ENCODE assay signal across 20 cellular contexts in genomic region chr5:54991446-54991845, GRCh38. TPM values are rescaled to one million over a fixed set of nuclear protein-coding genes. Genes with fewer than 3 reads are reported as not detected.
"Had no signal": no experiment of that assay in that cellular context is flagged by ENCODE, and none has a peak within 500 bp of the region (broad histone marks: within the 10 kb centered on the region; RNA-seq: fewer than 3 reads in every experiment).

No MANE protein-coding gene starts in this region.

- H2AFZ ChIP-seq: hepatocyte had no signal

- H3K4me2 ChIP-seq: hepatocyte had no signal

- H3K4me3 ChIP-seq: dorsolateral prefrontal cortex, hepatocyte, mucosa of descending colon, right atrium auricular region, suprapubic skin had no signal

- H3K9me3 ChIP-seq: mucosa of descending colon, right atrium auricular region, suprapubic skin had no signal

- H3K27ac ChIP-seq: dorsolateral prefrontal cortex, hepatocyte, right atrium auricular region, suprapubic skin had no signal

- DNase-seq: activated CD4-positive, alpha-beta T cell treated with anti-CD3 and anti-CD28 coated beads, Interleukin-2, amount 50 U/mL, for 4 hours; activated naive CD4-positive, alpha-beta T cell treated with anti-CD3 and anti-CD28 coated beads, Interleukin-2, amount 10 ng/mL, durations not matched to agents 7 days and 5 days; activated T-cell treated with anti-CD3 and anti-CD28 coated beads, Interleukin-2, amount 50 U/mL, for 24 hours; dorsolateral prefrontal cortex; endodermal cell; islet precursor cell; mucosa of descending colon; nephron progenitor cell; occipital lobe; small intestine; stimulated activated CD4-positive, alpha-beta T cell treated with anti-CD3 and anti-CD28 coated beads, Interleukin-4, amount 100 ng/mL, for 4 hours; stimulated activated CD8-positive, alpha-beta memory T cell treated with anti-CD3 and anti-CD28 coated beads, Interleukin-4, amount 100 ng/mL, for 48 hours; stimulated activated naive CD8-positive, alpha-beta T cell treated with anti-CD3 and anti-CD28 coated beads, Interleukin-15, Interleukin-2, amounts not matched to agents 100 U/mL and 50 U/mL, for 24 hours; T-helper 9 cell had no signal

- H3K36me3 ChIP-seq: right atrium auricular region, suprapubic skin had no signal

- H3K4me1 ChIP-seq: right atrium auricular region, suprapubic skin had no signal

- ATAC-seq: activated CD4-positive, CD25-positive, alpha-beta regulatory T cell treated with anti-CD3 and anti-CD28 coated beads, Interleukin-2, amount 50 U/mL, for 24 hours; mucosa of descending colon; stimulated activated naive CD8-positive, alpha-beta T cell treated with anti-CD3 and anti-CD28 coated beads, Interleukin-15, Interleukin-2, amounts not matched to agents 100 U/mL and 50 U/mL, for 24 hours had no signal

- H3K27me3 ChIP-seq: right atrium auricular region had no signal

- H3K79me2 ChIP-seq: hepatocyte had no signal

RNA-seq across cellular contexts. Expression of gene ESM1, which starts 6.1 kb away (rescaled TPM):
- total RNA-seq: endodermal cell, mucosa of descending colon, progenitor cell of endocrine pancreas, right atrium auricular region had no signal

RNA-seq across cellular contexts. Expression of gene GZMK, which starts 32.6 kb away (rescaled TPM):
- total RNA-seq: hepatocyte, lung microvascular endothelial cell, occipital lobe, progenitor cell of endocrine pancreas had no signal
